9 cellular contexts compared by ENCODE assay signal in genomic region chr6:130037207-130037811, GRCh38. TPM values are rescaled to one million over a fixed set of nuclear protein-coding genes. Genes with fewer than 3 reads are reported as not detected.
DNase-seq lines count a peak whose midpoint lies in the region; ATAC-seq and TF ChIP-seq lines count a peak whose summit lies in the region.
"Had no signal": no experiment of that assay in that cellular context is flagged by ENCODE, and none has a peak within 500 bp of the region (broad histone marks: within the 10 kb centered on the region; RNA-seq: fewer than 3 reads in every experiment).

No MANE protein-coding gene starts in this region.

- H3K4me1 Mint-ChIP-seq in nephron: no peaks in the 10 kb centered on the region

- DNase-seq in DMS53 (lab: John Stamatoyannopoulos, UW) (peak; percentile 16), KG1 (lab: John Stamatoyannopoulos, UW) (peak; percentile 6), brain microvascular endothelial cell (no peak), iPS-NIHi7 (ENCODE audit: extremely low spot score) (no peak), globus pallidus (ENCODE audit: low spot score) (no peak), gastrocnemius medialis (no peak)
- DNase-seq in activated effector memory CD4-positive, alpha-beta T cell treated with Interleukin-2 at 50 U/mL for 16 hours: no peak

- intact Hi-C loops in gastrocnemius medialis (cut with DNase I; ENCODE audit: low total_unique reads): no loop called here

- H3K36me3 Mint-ChIP-seq in nephron (ENCODE audit: low read depth): peaks cover 23% of the 10 kb centered on the region

- no peak for ATAC-seq in gastrocnemius medialis
- ATAC-seq: activated CD4-positive, CD25-positive, alpha-beta regulatory T cell treated with anti-CD3 and anti-CD28 coated beads, Interleukin-2, amount 50 U/mL, for 24 hours had no signal

- no peaks in the 10 kb centered on the region for H3K9me3 Mint-ChIP-seq in nephron

- H3K4me3 Mint-ChIP-seq in nephron: no peak overlapping the region

- in situ Hi-C loops in brain microvascular endothelial cell (cut with HindIII; ENCODE audit: low pct_ligation_motif_present, low sequenced_read_pairs) (no loop called here), gastrocnemius medialis (cut with MboI; ENCODE audit: low sequenced_read_pairs in 4 of 4) (no loop called here)

- TF ChIP-seq CTCF in brain microvascular endothelial cell (IDR thresholded peaks at IDR 0.05; ENCODE audit: low read depth, low read length, missing control alignments) (peak; percentile 37), nephron (IDR thresholded peaks at IDR 0.05; ENCODE audit: unreplicated experiment in 3 of 3) (peak; percentile 35 to 54 (median 46)), gastrocnemius medialis (IDR thresholded peaks at IDR 0.05 in 4 of 5, conservative IDR thresholded peaks at IDR 0.05 in 1 of 5) (peak in 1 of 5 experiments; percentile 14)

- no peaks in the 10 kb centered on the region for H3K27me3 Mint-ChIP-seq in nephron (ENCODE audit: low read depth)

- H3K27me3 ChIP-seq in brain microvascular endothelial cell (replicated peaks) (no peaks in the 10 kb centered on the region), gastrocnemius medialis (no peaks in the 10 kb centered on the region)

- H3K27ac Mint-ChIP-seq in nephron: no peak overlapping the region

- H3K27ac ChIP-seq in brain microvascular endothelial cell (no peak overlapping the region), gastrocnemius medialis (no peak overlapping the region)

- no peak for TF ChIP-seq POLR2A in gastrocnemius medialis (IDR thresholded peaks at IDR 0.05)

- H3K4me3 ChIP-seq in brain microvascular endothelial cell (ENCODE audit: low read depth, low read length) (no peak overlapping the region), gastrocnemius medialis (no peak overlapping the region)

- H3K4me1 ChIP-seq in gastrocnemius medialis: no peaks in the 10 kb centered on the region

- H3K36me3 ChIP-seq in brain microvascular endothelial cell (replicated peaks) (no peaks in the 10 kb centered on the region), gastrocnemius medialis (no peaks in the 10 kb centered on the region)

- H3K9me3 ChIP-seq in gastrocnemius medialis: no peaks in the 10 kb centered on the region

RNA-seq across cellular contexts. Expression of gene L3MBTL3, which starts 18.9 kb away (rescaled TPM):
- 1 to 10 TPM; 2.1 to 6.1 (median 5.9) TPM for total RNA-seq in gastrocnemius medialis

Comparison
In these comparisons a context has a peak if more than half of its experiments do, and no peak if none do; other contexts are left out.
1. DNase-seq: peak in DMS53 (single experiment) and KG1 (single experiment); none in brain microvascular endothelial cell (single experiment), iPS-NIHi7 (single experiment), activated effector memory CD4-positive, alpha-beta T cell treated with Interleukin-2 at 50 U/mL for 16 hours (single experiment), globus pallidus (single experiment) and gastrocnemius medialis (0 of 2).